Comparison of ENCODE assay signal across 1 cellular context in the genomic region with DNA sequence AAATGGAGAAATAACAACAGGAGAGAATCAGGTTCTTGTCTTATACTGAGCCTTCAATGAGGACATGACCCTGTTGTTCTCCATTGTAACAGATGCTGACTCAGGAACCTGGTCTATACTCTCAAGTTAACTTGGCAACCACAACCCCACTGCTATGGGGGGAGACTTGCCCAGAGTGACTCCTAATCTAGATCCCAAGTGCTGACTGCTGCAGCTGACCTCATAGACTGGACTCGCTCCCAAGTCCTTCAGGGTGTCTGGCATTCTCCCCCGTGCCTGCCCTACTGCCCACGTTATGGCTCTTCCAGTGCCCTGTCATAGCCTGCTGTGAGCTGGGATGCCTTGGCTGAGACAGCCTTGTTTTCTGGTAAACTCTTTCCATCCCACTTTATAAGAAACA.
TF ChIP-seq lines count a peak whose summit lies in the region.

No MANE protein-coding gene starts in this region.

TF ChIP-seq in HepG2, 621 proteins besides CTCF, POLR2A, EP300 and RAD21:
- TF ChIP-seq MAFK (conservative IDR thresholded peaks at IDR 0.05 in 1 of 2, IDR thresholded peaks at IDR 0.05 in 1 of 2; ENCODE audit: low read length in 2 of 2): peak in 1 of 2 experiments; percentile 31; a peak in 1 of 4 replicates
- TF ChIP-seq MAFF (IDR thresholded peaks at IDR 0.05; ENCODE audit: low read depth, low read length): 0 out of 2 replicates have a peak, but pooled peaks have one; percentile 11
- TF ChIP-seq ZSCAN12 (CRISPR knock-in tag; IDR thresholded peaks at IDR 0.05): no peak
- no peak for TF ChIP-seq DPF2 (CRISPR knock-in tag; IDR thresholded peaks at IDR 0.05; ENCODE audit: borderline replicate concordance, low read depth)
TF ChIP-seq in HepG2: peak in this region for 2.
